19 cellular contexts compared by ENCODE assay signal in genomic region chr7:133753513-133753912, GRCh38.
DNase-seq lines count a peak whose midpoint lies in the region; ATAC-seq, FAIRE-seq and TF ChIP-seq lines count a peak whose summit lies in the region.
"Had no signal": no experiment of that assay in that cellular context is flagged by ENCODE, and none has a peak within 500 bp of the region (broad histone marks: within the 10 kb centered on the region; RNA-seq: fewer than 3 reads in every experiment).

No MANE protein-coding gene starts in this region.

- no peaks in the 10 kb centered on the region for H3K9me3 ChIP-seq in small intestine (ENCODE audit: control insufficient read depth, low read depth)
- H3K9me3 ChIP-seq: BE2C had no signal

- DNase-seq in activated T-cell treated with anti-CD3 and anti-CD28 coated beads, Interleukin-2, amount 50 U/mL, for 72 hours, result no peak
- DNase-seq in activated T-cell treated with anti-CD3 and anti-CD28 coated beads, Interleukin-2, amount 50 U/mL, for 24 hours, result no peak
- peak; percentile 9 for DNase-seq in choroid plexus epithelial cell (ENCODE audit: low read depth)
- DNase-seq in islet precursor cell, result peak; percentile 59
- peak; percentile 13 for DNase-seq in small intestine
- no peak for DNase-seq in left ventricle myocardium superior
- no peak for DNase-seq in stimulated activated effector memory CD8-positive, alpha-beta T cell treated with anti-CD3 and anti-CD28 coated beads, Interleukin-12 subunit alpha, Interleukin-12 subunit beta, amount 100 ng/mL, for 72 hours (ENCODE audit: low spot score in 2 of 2)
- DNase-seq in amygdala (lab: John Stamatoyannopoulos, UW), result no peak
- DNase-seq: BE2C; CD4-positive, alpha-beta T cell; KG1; NCI-H1048; NCI-H1436 treated with DMSO at 0.1 percent for 48 hours; NCI-H2029 treated with DMSO at 0.1 percent for 48 hours; NCI-H2171 treated with DMSO at 0.1 percent for 48 hours; NCI-H82 had no signal

- H3K9me3 Mint-ChIP-seq in activated T-cell treated with anti-CD3 and anti-CD28 coated beads, Interleukin-2, amount 50 U/mL, for 72 hours, result no peaks in the 10 kb centered on the region
- no peaks in the 10 kb centered on the region for H3K9me3 Mint-ChIP-seq in activated T-cell treated with anti-CD3 and anti-CD28 coated beads, Interleukin-2, amount 50 U/mL, for 24 hours
- no peaks in the 10 kb centered on the region for H3K9me3 Mint-ChIP-seq in stimulated activated effector memory CD8-positive, alpha-beta T cell treated with anti-CD3 and anti-CD28 coated beads, Interleukin-12 subunit alpha, Interleukin-12 subunit beta, amount 100 ng/mL, for 72 hours
- H3K9me3 Mint-ChIP-seq: CD4-positive, alpha-beta T cell had no signal

- no peak for FAIRE-seq in small intestine (lab: Jason Lieb, UNC)
- FAIRE-seq: H1 had no signal

- peaks cover 0 to 4% of the 10 kb centered on the region in 2 donors for H3K4me1 ChIP-seq in small intestine (ENCODE audit: control insufficient read depth in 2 of 2, insufficient read depth in 1 of 2, low read depth in 1 of 2, low read length in 1 of 2)

- H3K36me3 Mint-ChIP-seq in activated T-cell treated with anti-CD3 and anti-CD28 coated beads, Interleukin-2, amount 50 U/mL, for 72 hours (ENCODE audit: insufficient read depth in 2 of 2), result no peaks in the 10 kb centered on the region
- H3K36me3 Mint-ChIP-seq in activated T-cell treated with anti-CD3 and anti-CD28 coated beads, Interleukin-2, amount 50 U/mL, for 24 hours (ENCODE audit: low read depth), result peaks cover 6% of the 10 kb centered on the region
- H3K36me3 Mint-ChIP-seq in stimulated activated effector memory CD8-positive, alpha-beta T cell treated with anti-CD3 and anti-CD28 coated beads, Interleukin-12 subunit alpha, Interleukin-12 subunit beta, amount 100 ng/mL, for 72 hours, result no peaks in the 10 kb centered on the region

- H3K36me3 ChIP-seq in small intestine (ENCODE audit: control insufficient read depth in 2 of 2, insufficient read depth in 2 of 2, low read length in 2 of 2), result no peaks in the 10 kb centered on the region
- H3K36me3 ChIP-seq: BE2C had no signal

- H3K27me3 ChIP-seq in small intestine (ENCODE audit: control insufficient read depth in 2 of 2, insufficient read depth in 2 of 2, low read length in 2 of 2), result no peaks in the 10 kb centered on the region
- H3K27me3 ChIP-seq: BE2C had no signal

- H3K4me3 ChIP-seq in choroid plexus epithelial cell (ENCODE audit: low read depth, low read length) (no peak overlapping the region), small intestine (ENCODE audit: low read depth in 1 of 2, low read length in 2 of 2) (no peak overlapping the region)

- ATAC-seq in activated T-cell treated with anti-CD3 and anti-CD28 coated beads, Interleukin-2, amount 50 U/mL, for 72 hours (replicated peaks in 1 of 2), result no peak
- no peak for ATAC-seq in left ventricle myocardium superior
- no peak for ATAC-seq in stimulated activated effector memory CD8-positive, alpha-beta T cell treated with anti-CD3 and anti-CD28 coated beads, Interleukin-12 subunit alpha, Interleukin-12 subunit beta, amount 100 ng/mL, for 72 hours
- ATAC-seq: Right ventricle myocardium inferior had no signal

- no peaks in the 10 kb centered on the region for H3K27me3 Mint-ChIP-seq in activated T-cell treated with anti-CD3 and anti-CD28 coated beads, Interleukin-2, amount 50 U/mL, for 72 hours (ENCODE audit: low read depth)
- H3K27me3 Mint-ChIP-seq in activated T-cell treated with anti-CD3 and anti-CD28 coated beads, Interleukin-2, amount 50 U/mL, for 24 hours, result no peaks in the 10 kb centered on the region
- H3K27me3 Mint-ChIP-seq: CD4-positive, alpha-beta T cell had no signal

- H3K4me1 Mint-ChIP-seq in activated T-cell treated with anti-CD3 and anti-CD28 coated beads, Interleukin-2, amount 50 U/mL, for 72 hours (ENCODE audit: low read depth), result no peaks in the 10 kb centered on the region
- H3K4me1 Mint-ChIP-seq in activated T-cell treated with anti-CD3 and anti-CD28 coated beads, Interleukin-2, amount 50 U/mL, for 24 hours (ENCODE audit: low read depth), result no peaks in the 10 kb centered on the region
- H3K4me1 Mint-ChIP-seq in stimulated activated effector memory CD8-positive, alpha-beta T cell treated with anti-CD3 and anti-CD28 coated beads, Interleukin-12 subunit alpha, Interleukin-12 subunit beta, amount 100 ng/mL, for 72 hours, result no peaks in the 10 kb centered on the region

- WGBS in small intestine, 3 donors, result 57 to 79% (median 66%) methylated on average over 5 of the region's 5 CpGs

- H3K4me3 Mint-ChIP-seq in activated T-cell treated with anti-CD3 and anti-CD28 coated beads, Interleukin-2, amount 50 U/mL, for 72 hours, result no peak overlapping the region
- no peak overlapping the region for H3K4me3 Mint-ChIP-seq in activated T-cell treated with anti-CD3 and anti-CD28 coated beads, Interleukin-2, amount 50 U/mL, for 24 hours
- H3K4me3 Mint-ChIP-seq in stimulated activated effector memory CD8-positive, alpha-beta T cell treated with anti-CD3 and anti-CD28 coated beads, Interleukin-12 subunit alpha, Interleukin-12 subunit beta, amount 100 ng/mL, for 72 hours, result no peak overlapping the region
- H3K4me3 Mint-ChIP-seq: CD4-positive, alpha-beta T cell had no signal

- intact Hi-C loops in left ventricle myocardium superior (cut with micrococcal nuclease), result no loop called here

- no peak overlapping the region for H3K27ac ChIP-seq in small intestine (ENCODE audit: low read depth in 1 of 2, low read length in 1 of 2)
- H3K27ac ChIP-seq: 22Rv1 had no signal

- peak overlapping the region; percentile 30 for H3K27ac Mint-ChIP-seq in activated T-cell treated with anti-CD3 and anti-CD28 coated beads, Interleukin-2, amount 50 U/mL, for 72 hours
- H3K27ac Mint-ChIP-seq in activated T-cell treated with anti-CD3 and anti-CD28 coated beads, Interleukin-2, amount 50 U/mL, for 24 hours, result no peak overlapping the region
- H3K27ac Mint-ChIP-seq in stimulated activated effector memory CD8-positive, alpha-beta T cell treated with anti-CD3 and anti-CD28 coated beads, Interleukin-12 subunit alpha, Interleukin-12 subunit beta, amount 100 ng/mL, for 72 hours, result no peak overlapping the region
- H3K27ac Mint-ChIP-seq: CD4-positive, alpha-beta T cell had no signal

- no peak for TF ChIP-seq CTCF in choroid plexus epithelial cell (conservative IDR thresholded peaks at IDR 0.05; ENCODE audit: low read depth, low read length)

Comparison
In these comparisons a context has a peak if more than half of its experiments do, and no peak if none do; other contexts are left out.
1. DNase-seq: peak in choroid plexus epithelial cell (single experiment), islet precursor cell (single experiment) and small intestine (single experiment); none in activated T-cell treated with anti-CD3 and anti-CD28 coated beads, Interleukin-2, amount 50 U/mL, for 72 hours (0 of 2), activated T-cell treated with anti-CD3 and anti-CD28 coated beads, Interleukin-2, amount 50 U/mL, for 24 hours (single experiment), left ventricle myocardium superior (single experiment), stimulated activated effector memory CD8-positive, alpha-beta T cell treated with anti-CD3 and anti-CD28 coated beads, Interleukin-12 subunit alpha, Interleukin-12 subunit beta, amount 100 ng/mL, for 72 hours (0 of 2) and amygdala (0 of 56).